ENCODE assay signal across 9 cellular contexts in genomic region chr11:74018331-74019005, GRCh38. TPM values are rescaled to one million over a fixed set of nuclear protein-coding genes. Genes with fewer than 3 reads are reported as not detected.
A peak's percentile ranks its signal among the peaks of the same experiment; 100 is the strongest.
DNase-seq lines count a peak whose midpoint lies in the region; ATAC-seq and FAIRE-seq lines count a peak whose summit lies in the region.
"Had no signal": no experiment of that assay in that cellular context is flagged by ENCODE, and none has a peak within 500 bp of the region (broad histone marks: within the 10 kb centered on the region; RNA-seq: fewer than 3 reads in every experiment).

No MANE protein-coding gene starts in this region.

- intact Hi-C loops in Right ventricle myocardium superior (cut with DNase I), result no loop called here

- no peak overlapping the region for H3K4me3 ChIP-seq in rectal smooth muscle tissue (ENCODE audit: low read length)

- H3K27ac ChIP-seq in rectal smooth muscle tissue (ENCODE audit: low read depth, low read length), result peak overlapping the region; percentile 68

- peaks cover 14% of the 10 kb centered on the region for H3K4me1 ChIP-seq in rectal smooth muscle tissue (ENCODE audit: control insufficient read depth, insufficient read depth, low read length)

- ATAC-seq in Right ventricle myocardium superior (ENCODE audit: poor library complexity), result peak; percentile 94
- no peak for ATAC-seq in HG02840 (IDR thresholded peaks at IDR 0.05; ENCODE audit: low FRiP score, unreplicated experiment)
- ATAC-seq: Panc1 had no signal

- no peak for FAIRE-seq in urothelium cell line (lab: Jason Lieb, UNC)

- DNase-seq in Daoy (ENCODE audit: low read depth), result peak; percentile 66
- peak; percentile 90 for DNase-seq in SKM-1 treated with dmso at 0.1 percent for 144 hours (lab: John Stamatoyannopoulos, UW; ENCODE audit: unreplicated experiment)
- DNase-seq in Right ventricle myocardium superior, result peak; percentile 95
- no peak for DNase-seq in NCI-H446 treated with DMSO at 0.1 percent for 48 hours (lab: John Stamatoyannopoulos, UW)
- no peak for DNase-seq in urothelium cell line (ENCODE audit: low spot score)
- no peak for DNase-seq in NCI-H526 treated with DMSO at 0.1 percent for 48 hours (lab: John Stamatoyannopoulos, UW)

- H3K9ac ChIP-seq in rectal smooth muscle tissue (ENCODE audit: low read length), result no peak overlapping the region

- no peaks in the 10 kb centered on the region for H3K27me3 ChIP-seq in rectal smooth muscle tissue (ENCODE audit: control insufficient read depth, insufficient read depth, low read length)

- no peaks in the 10 kb centered on the region for H3K36me3 ChIP-seq in rectal smooth muscle tissue (ENCODE audit: control insufficient read depth, insufficient read depth, low read length)

RNA-seq across cellular contexts. Expression of gene UCP3, which starts 9.6 kb away (rescaled TPM):
- 2.0 and 9.0 TPM in 2 replicates for total RNA-seq in Daoy (2014; rRNA removed; shearing (Covaris generic))
- total RNA-seq in Right ventricle myocardium superior, result 17.2 TPM

RNA-seq across cellular contexts. Expression of gene UCP2, which starts 35.8 kb away (rescaled TPM):
- 13.7 and 27.2 TPM in 2 replicates for total RNA-seq in Daoy (2014; rRNA removed; shearing (Covaris generic))
- total RNA-seq in Right ventricle myocardium superior, result 25.8 TPM

Comparison
In these comparisons a context has a peak if more than half of its experiments do, and no peak if none do; other contexts are left out.
1. DNase-seq: peak in Daoy (single experiment), SKM-1 treated with dmso at 0.1 percent for 144 hours (single experiment) and Right ventricle myocardium superior (single experiment); none in NCI-H446 treated with DMSO at 0.1 percent for 48 hours (single experiment), urothelium cell line (single experiment) and NCI-H526 treated with DMSO at 0.1 percent for 48 hours (single experiment).